Comparison of ENCODE assay signal across 9 cellular contexts in genomic region chr21:38268859-38269566, GRCh38.
DNase-seq lines count a peak whose midpoint lies in the region; ATAC-seq and TF ChIP-seq lines count a peak whose summit lies in the region.
"Had no signal": no experiment of that assay in that cellular context is flagged by ENCODE, and none has a peak within 500 bp of the region (broad histone marks: within the 10 kb centered on the region; RNA-seq: fewer than 3 reads in every experiment).

No MANE protein-coding gene starts in this region.

- peak overlapping the region; percentile 44 for H3K4me3 ChIP-seq in GM12865 (ENCODE audit: low read depth, low read length)

- ATAC-seq in GM19467 (IDR thresholded peaks at IDR 0.05; ENCODE audit: unreplicated experiment) (peak; percentile 25), HG03432 (IDR thresholded peaks at IDR 0.05; ENCODE audit: unreplicated experiment) (peak; percentile 43)

- peak; percentile 61 for DNase-seq in GM12865 (ENCODE audit: low read depth)
- peak; percentile 74 for DNase-seq in kidney tubule cell (ENCODE audit: low spot score)
- DNase-seq in DMS 273 treated with DMSO at 0.1 percent for 48 hours (lab: John Stamatoyannopoulos, UW), result no peak
- DNase-seq in NCI-H526 treated with DMSO at 0.1 percent for 48 hours (lab: John Stamatoyannopoulos, UW), result no peak
- DNase-seq in RKO (ENCODE audit: low spot score), result no peak
- DNase-seq in NCI-H510A (lab: John Stamatoyannopoulos, UW), result no peak
- DNase-seq: CD4-positive, alpha-beta T cell had no signal

- TF ChIP-seq CTCF in GM12865 (IDR thresholded peaks at IDR 0.05; ENCODE audit: insufficient read depth, low read depth, low read length, missing control alignments), result no peak

Comparison
In these comparisons a context has a peak if more than half of its experiments do, and no peak if none do; other contexts are left out.
1. DNase-seq: peak in GM12865 (single experiment) and kidney tubule cell (single experiment); none in DMS 273 treated with DMSO at 0.1 percent for 48 hours (single experiment), NCI-H526 treated with DMSO at 0.1 percent for 48 hours (single experiment), RKO (single experiment) and NCI-H510A (single experiment).